Comparison of ENCODE assay signal across 9 cellular contexts in genomic region chr1:11707621-11708276, GRCh38. TPM values are rescaled to one million over a fixed set of nuclear protein-coding genes. Genes with fewer than 3 reads are reported as not detected.
DNase-seq lines count a peak whose midpoint lies in the region; ATAC-seq, FAIRE-seq and TF ChIP-seq lines count a peak whose summit lies in the region.
"Had no signal": no experiment of that assay in that cellular context is flagged by ENCODE, and none has a peak within 500 bp of the region (broad histone marks: within the 10 kb centered on the region; RNA-seq: fewer than 3 reads in every experiment).

No MANE protein-coding gene starts in this region.

- H3K27me3 Mint-ChIP-seq in brain = peaks cover 3% of the 10 kb centered on the region

- no peak for FAIRE-seq in urothelium cell line (lab: Jason Lieb, UNC)

- no peak overlapping the region for H3K4me3 ChIP-seq in osteoblast (ENCODE audit: insufficient read depth, low read length)
- H3K4me3 ChIP-seq: smooth muscle cell had no signal

- no peaks in the 10 kb centered on the region for H3K4me1 ChIP-seq in osteoblast (ENCODE audit: insufficient read depth, low read length)

- H3K9me3 Mint-ChIP-seq in brain = no peaks in the 10 kb centered on the region

- no peaks in the 10 kb centered on the region for H3K9me3 ChIP-seq in osteoblast (ENCODE audit: low read depth, low read length)

- no peak for TF ChIP-seq CTCF in brain (conservative IDR thresholded peaks at IDR 0.05)
- TF ChIP-seq CTCF in osteoblast (IDR thresholded peaks at IDR 0.05; ENCODE audit: extremely low read depth, low read depth, low read length) = no peak

- ATAC-seq in HG03460 (IDR thresholded peaks at IDR 0.05; ENCODE audit: unreplicated experiment) = no peak
- no peak for ATAC-seq in GM19397 (IDR thresholded peaks at IDR 0.05; ENCODE audit: unreplicated experiment)

- H2AFZ ChIP-seq in osteoblast (ENCODE audit: low read length) = no peak overlapping the region

- H4K20me1 ChIP-seq in osteoblast (ENCODE audit: insufficient read depth, low read length) = no peaks in the 10 kb centered on the region

- peak; percentile 36 for DNase-seq in H4 (ENCODE audit: low spot score)
- peak; percentile 77 to 84 for DNase-seq in NCI-H2081 (lab: John Stamatoyannopoulos, UW)
- peak; percentile 76 for DNase-seq in osteoblast (ENCODE audit: insufficient read length, low spot score, missing footprints)
- DNase-seq in urothelium cell line (ENCODE audit: low spot score) = no peak
- no peak for DNase-seq in NCI-H1930 (lab: John Stamatoyannopoulos, UW)

- no peaks in the 10 kb centered on the region for H3K36me3 ChIP-seq in osteoblast (ENCODE audit: insufficient read depth, low read length)

- H3K27me3 ChIP-seq in osteoblast (ENCODE audit: insufficient read depth, low read length) = peaks cover 48% of the 10 kb centered on the region

- peaks cover 23% of the 10 kb centered on the region for H3K36me3 Mint-ChIP-seq in brain

- peak overlapping the region in 3 of 5 experiments; percentile 19 to 64 (median 50) for H3K4me3 Mint-ChIP-seq in brain

- no peak overlapping the region for H3K4me2 ChIP-seq in osteoblast (ENCODE audit: insufficient read depth, low read length)
- H3K4me2 ChIP-seq: smooth muscle cell had no signal

- H3K27ac ChIP-seq in osteoblast (ENCODE audit: low read depth, low read length) = no peak overlapping the region

- H3K4me1 Mint-ChIP-seq in brain = no peaks in the 10 kb centered on the region

- H3K27ac Mint-ChIP-seq in brain = peak overlapping the region; percentile 76 to 94 (median 82)

- no peaks in the 10 kb centered on the region for H3K79me2 ChIP-seq in osteoblast (ENCODE audit: insufficient read depth, low read length)

RNA-seq across cellular contexts. Expression of gene DRAXIN, which starts 16.2 kb away (rescaled TPM):
- total RNA-seq in H4 (2014; rRNA removed; shearing (Covaris generic)) = not detected in 2 replicates
- 15.1 TPM for polyA plus RNA-seq in brain (ENCODE audit: insufficient read depth, low read depth, low replicate concordance)
- total RNA-seq in osteoblast = under 0.01 TPM in 2 replicates

RNA-seq across cellular contexts. Expression of gene MAD2L2, which starts 26.8 kb away (rescaled TPM):
- total RNA-seq in H4 (2014; rRNA removed; shearing (Covaris generic)) = 130 and 134 TPM in 2 replicates
- polyA plus RNA-seq in brain (ENCODE audit: insufficient read depth, low read depth, low replicate concordance) = 275 TPM
- total RNA-seq in osteoblast = 20.6 and 22.7 TPM in 2 replicates

RNA-seq across cellular contexts. Expression of gene AGTRAP, which starts 28.2 kb away (rescaled TPM):
- total RNA-seq in H4 (2014; rRNA removed; shearing (Covaris generic)) = 65.1 and 74.0 TPM in 2 replicates
- polyA plus RNA-seq in brain (ENCODE audit: insufficient read depth, low read depth, low replicate concordance) = 50.0 TPM
- total RNA-seq in osteoblast = 47.7 and 56.5 TPM in 2 replicates

RNA-seq across cellular contexts. Expression of gene FBXO6, which starts 43.7 kb away (rescaled TPM):
- total RNA-seq in H4 (2014; rRNA removed; shearing (Covaris generic)) = 7.2 and 7.4 TPM in 2 replicates
- 7.4 TPM for polyA plus RNA-seq in brain (ENCODE audit: insufficient read depth, low read depth, low replicate concordance)
- 8.7 and 8.8 TPM in 2 replicates for total RNA-seq in osteoblast

RNA-seq across cellular contexts. Expression of gene FBXO44, which starts 53.1 kb away (rescaled TPM):
- total RNA-seq in H4 (2014; rRNA removed; shearing (Covaris generic)) = 7.8 and 8.8 TPM in 2 replicates
- 63.8 TPM for polyA plus RNA-seq in brain (ENCODE audit: insufficient read depth, low read depth, low replicate concordance)
- total RNA-seq in osteoblast = 14.4 and 16.3 TPM in 2 replicates

Comparison
In these comparisons a context has a peak if more than half of its experiments do, and no peak if none do; other contexts are left out.
1. DNase-seq: peak in H4 (single experiment), NCI-H2081 (2 of 2) and osteoblast (single experiment); none in urothelium cell line (single experiment) and NCI-H1930 (0 of 2).